ENCODE assay signal across 37 cellular contexts in genomic region chr16:20262248-20262647, GRCh38.
DNase-seq lines count a peak whose midpoint lies in the region; ATAC-seq, FAIRE-seq and TF ChIP-seq lines count a peak whose summit lies in the region.
"Had no signal": no experiment of that assay in that cellular context is flagged by ENCODE, and none has a peak within 500 bp of the region (broad histone marks: within the 10 kb centered on the region; RNA-seq: fewer than 3 reads in every experiment).

No MANE protein-coding gene starts in this region.

- no peak overlapping the region for H4K5ac ChIP-seq in H1 (ENCODE audit: insufficient read length, low read depth, low read length)

- no peak overlapping the region for H3K56ac ChIP-seq in H1 (replicated peaks; ENCODE audit: insufficient read length, low read depth, low read length)

- in situ Hi-C loops in HepG2 (cut with HindIII; ENCODE audit: extremely low pct_ligation_motif_present, low pct_unique_long_range_greater_than_20kb) = no loop called here
- in situ Hi-C loops in K562 (cut with MboI) = no loop called here
- in situ Hi-C loops in HAP-1 (cut with MboI; ENCODE audit: low sequenced_read_pairs) = no loop called here

- CTCF ChIA-PET in HepG2 (lab: Yijun Ruan, JAX; ENCODE audit: low intra/inter-chr PET ratio, low total read pairs) = no interaction called here
- CTCF ChIA-PET in K562 (lab: Yijun Ruan, JAX; ENCODE audit: low intra/inter-chr PET ratio) = no interaction called here
- CTCF ChIA-PET in H1 (lab: Charles Lee; ENCODE audit: partially characterized antibody) = interaction anchor here (0.7 to 1.8 kb wide), 6 partner anchors 35 to 282 kb away, joined by 3 to 6 read pairs (median 4); no protein-coding TSS in a partner anchor

- no peaks in the 10 kb centered on the region for H3F3A ChIP-seq in GM23338 (replicated peaks; ENCODE audit: low read depth)

- H3K4me3 Mint-ChIP-seq in GM23338 = no peak overlapping the region
- H3K4me3 Mint-ChIP-seq: B cell; CD14-positive monocyte; CD4-positive, alpha-beta memory T cell; CD4-positive, alpha-beta T cell; CD4-positive, CD25-positive, alpha-beta regulatory T cell; CD8-positive, alpha-beta memory T cell; CD8-positive, alpha-beta T cell had no signal

- H3K27ac ChIP-seq in HepG2 (ENCODE audit: extremely low read length, insufficient read depth, low read length) (no peak overlapping the region), right lobe of liver (no peak overlapping the region), GM23338 (ENCODE audit: low read depth) (no peak overlapping the region), K562 (ENCODE audit: extremely low read depth, low read depth, low read length) (no peak overlapping the region), H1 (ENCODE audit: low read depth, low read length) (no peak overlapping the region)
- H3K27ac ChIP-seq: 22Rv1; A549; BLaER1; BLaER1 treated with 17β-estradiol and CSF1 and Interleukin-3, amounts not matched to agents 10 nM and 100 nM; C4-2B had no signal

- no peaks in the 10 kb centered on the region for H3K9me2 ChIP-seq in GM23338 (ENCODE audit: insufficient read depth)

- 0 out of 2 replicates have a peak overlapping the region, but pooled peaks have one; percentile 86 for H2BK20ac ChIP-seq in H1 (ENCODE audit: low read length)

- no peak for FAIRE-seq in HepG2 (lab: Jason Lieb, UNC)
- FAIRE-seq in K562 (lab: Jason Lieb, UNC) = no peak
- no peak for FAIRE-seq in H1 (lab: Jason Lieb, UNC)
- FAIRE-seq: A204.1, A549, D721Med had no signal

- H3K23ac ChIP-seq in H1 (ENCODE audit: insufficient read length) = no peak overlapping the region

- H4K8ac ChIP-seq in H1 (ENCODE audit: extremely low read depth, insufficient read depth, low read length) = no peak overlapping the region

- ATAC-seq in HepG2 (no peak), right lobe of liver (no peak), GM23338 (no peak), K562 (no peak), HG02852 (IDR thresholded peaks at IDR 0.05; ENCODE audit: unreplicated experiment) (no peak), GM21825 (IDR thresholded peaks at IDR 0.05; ENCODE audit: unreplicated experiment) (no peak)
- ATAC-seq: A549; CD8-positive, alpha-beta T cell had no signal

- H2BK15ac ChIP-seq in H1 (ENCODE audit: low read length) = no peak overlapping the region

- H3K4me1 Mint-ChIP-seq in GM23338 = peaks cover 22% of the 10 kb centered on the region
- H3K4me1 Mint-ChIP-seq: B cell; CD4-positive, alpha-beta memory T cell; CD4-positive, CD25-positive, alpha-beta regulatory T cell; CD8-positive, alpha-beta memory T cell had no signal

- DNase-seq in HepG2 (ENCODE audit: low spot score) = no peak
- DNase-seq in right lobe of liver = no peak
- DNase-seq in GM23338 (ENCODE audit: low spot score) = no peak
- no peak for DNase-seq in K562 (ENCODE audit: extremely low read depth in 1 of 4, low spot score in 3 of 4)
- DNase-seq in H1 (ENCODE audit: low read depth in 1 of 2, low spot score in 2 of 2) = no peak
- DNase-seq in HAP-1 (ENCODE audit: low spot score in 2 of 2) = no peak
- DNase-seq: 8988T; ACHN; AML-193; BE2C; C1 segment of cervical spinal cord; Caco-2; Calu3; CD4-positive, alpha-beta memory T cell; CD4-positive, alpha-beta T cell; CD4-positive, CD25-positive, alpha-beta regulatory T cell; CD8-positive, alpha-beta memory T cell; CD8-positive, alpha-beta T cell; COR-L47; DMS 273 treated with DMSO at 0.1 percent for 48 hours; DMS153; DMS53; DMS79; DMS79 treated with DMSO at 0.1 percent for 48 hours; DND-41; EL had no signal

- no peaks in the 10 kb centered on the region for H3K79me1 ChIP-seq in H1 (ENCODE audit: low read depth, low read length)

- H2BK5ac ChIP-seq in H1 (ENCODE audit: low read depth, low read length) = no peak overlapping the region

- H3K14ac ChIP-seq in H1 (ENCODE audit: insufficient read length) = no peak overlapping the region

- peaks cover 0 to 16% of the 10 kb centered on the region in 2 experiments; a peak in 2 of 5 replicates for H3K27me3 ChIP-seq in HepG2 (ENCODE audit: control insufficient read depth in 1 of 2, insufficient read depth in 2 of 2, low read length in 2 of 2)
- H3K27me3 ChIP-seq in right lobe of liver = no peaks in the 10 kb centered on the region
- no peaks in the 10 kb centered on the region for H3K27me3 ChIP-seq in GM23338 (ENCODE audit: insufficient read depth)
- H3K27me3 ChIP-seq in K562 (ENCODE audit: control insufficient read depth in 2 of 2, insufficient read depth in 2 of 2, low read length in 2 of 2) = peaks cover 0 to 21% of the 10 kb centered on the region in 2 experiments; a peak in 4 of 5 replicates
- no peaks in the 10 kb centered on the region for H3K27me3 ChIP-seq in H1 (replicated peaks in 1 of 4; ENCODE audit: control insufficient read depth in 3 of 4, extremely low read depth in 1 of 4, insufficient read depth in 3 of 4, low read length in 3 of 4)
- no peaks in the 10 kb centered on the region for H3K27me3 ChIP-seq in HAP-1 (ENCODE audit: low read depth)
- H3K27me3 ChIP-seq: BE2C; BLaER1; BLaER1 treated with 17β-estradiol and CSF1 and Interleukin-3, amounts not matched to agents 10 nM and 100 nM had no signal

- no peaks in the 10 kb centered on the region for H3K4me1 ChIP-seq in HepG2 (ENCODE audit: insufficient read depth, low read length)
- no peaks in the 10 kb centered on the region for H3K4me1 ChIP-seq in right lobe of liver
- H3K4me1 ChIP-seq in GM23338 (ENCODE audit: insufficient read depth) = peaks cover 10% of the 10 kb centered on the region; the same call in 1 of the 2 replicates
- H3K4me1 ChIP-seq in K562 (replicated peaks in 1 of 2; ENCODE audit: control insufficient read depth in 2 of 2, insufficient read depth in 2 of 2, low read length in 2 of 2) = no peaks in the 10 kb centered on the region
- H3K4me1 ChIP-seq in H1 (replicated peaks in 1 of 4; ENCODE audit: control insufficient read depth in 3 of 4, insufficient read depth in 4 of 4, low read length in 3 of 4) = peaks cover 0 to 7% (median 3%) of the 10 kb centered on the region in 4 experiments; a peak in 4 of 7 replicates
- H3K4me1 ChIP-seq in HAP-1 = no peaks in the 10 kb centered on the region
- H3K4me1 ChIP-seq: A549, BE2C, BLaER1, Caco-2 had no signal

- H3K4me3 ChIP-seq in HepG2 (replicated peaks in 1 of 3; ENCODE audit: insufficient read depth in 1 of 3, low read depth in 2 of 3, low read length in 3 of 3) (no peak overlapping the region), right lobe of liver (no peak overlapping the region), GM23338 (no peak overlapping the region), K562 (no peak overlapping the region), H1 (ENCODE audit: extremely low read depth in 1 of 4, insufficient read depth in 2 of 4, low read depth in 3 of 4, low read length in 4 of 4) (no peak overlapping the region), HAP-1 (no peak overlapping the region)
- H3K4me3 ChIP-seq: A549; BLaER1; BLaER1 treated with 17β-estradiol and CSF1 and Interleukin-3, amounts not matched to agents 10 nM and 100 nM had no signal

- no peak for TF ChIP-seq EP300 in HepG2 (IDR thresholded peaks at IDR 0.05; ENCODE audit: low read depth in 2 of 2, low read length in 2 of 2)
- TF ChIP-seq EP300 in HepG2 (CRISPR knock-in tag; IDR thresholded peaks at IDR 0.05; ENCODE audit: borderline replicate concordance) = no peak
- TF ChIP-seq EP300 in K562 (IDR thresholded peaks at IDR 0.05; ENCODE audit: low read length) = no peak
- TF ChIP-seq EP300 in H1 (IDR thresholded peaks at IDR 0.05; ENCODE audit: borderline replicate concordance in 1 of 2, low read depth in 2 of 2, low read length in 2 of 2) = no peak

- H3K27me3 Mint-ChIP-seq in GM23338 (ENCODE audit: insufficient read depth, low read depth, poor library complexity) = peaks cover 2% of the 10 kb centered on the region
- H3K27me3 Mint-ChIP-seq: CD4-positive, CD25-positive, alpha-beta regulatory T cell had no signal

- no peaks in the 10 kb centered on the region for H3K23me2 ChIP-seq in H1 (ENCODE audit: low read depth, low read length)

- H4K20me1 ChIP-seq in HepG2 (ENCODE audit: insufficient read depth, low read length) (no peaks in the 10 kb centered on the region), GM23338 (replicated peaks; ENCODE audit: insufficient read depth) (no peaks in the 10 kb centered on the region), K562 (replicated peaks; ENCODE audit: control insufficient read depth, insufficient read depth, low read length) (no peaks in the 10 kb centered on the region), H1 (replicated peaks in 1 of 2; ENCODE audit: control insufficient read depth in 1 of 2, insufficient read depth in 2 of 2, low read length in 2 of 2) (no peaks in the 10 kb centered on the region)
- H4K20me1 ChIP-seq: BLaER1; BLaER1 treated with 17β-estradiol and CSF1 and Interleukin-3, amounts not matched to agents 10 nM and 100 nM had no signal

- WGBS in HepG2 (ENCODE audit: low lambda C conversion rate) = 30% methylated on average over 9 of the region's 9 CpGs
- WGBS in right lobe of liver (ENCODE audit: insufficient coverage, low coverage, low lambda C conversion rate, missing lambda C conversion rate) = 82% methylated on average over 4 of the region's 9 CpGs
- under 1% methylated on average over 9 of the region's 9 CpGs for WGBS in K562 (ENCODE audit: insufficient coverage, low coverage, missing lambda C conversion rate)
- 94% methylated on average over 9 of the region's 9 CpGs; no CpG with 5 or more reads in 1 of the 2 experiments for WGBS in H1 (ENCODE audit: extremely low coverage in 1 of 2, insufficient coverage in 1 of 2, insufficient read length in 1 of 2, insufficient replicate concordance in 2 of 2, low coverage in 1 of 2, low lambda C conversion rate in 2 of 2, missing lambda C conversion rate in 1 of 2), 2 experiments

- no peak overlapping the region for H2AFZ ChIP-seq in HepG2 (ENCODE audit: low read length)
- H2AFZ ChIP-seq in GM23338 = no peak overlapping the region
- H2AFZ ChIP-seq in K562 (ENCODE audit: low read depth, low read length) = no peak overlapping the region
- peak overlapping the region; percentile 5; the same call in 1 of the 2 replicates for H2AFZ ChIP-seq in H1 (ENCODE audit: low read length)

- no peak overlapping the region for H3K18ac ChIP-seq in H1 (ENCODE audit: extremely low read depth, low read length)

- POLR2A ChIA-PET in HepG2 (lab: Yijun Ruan, JAX) = no interaction called here
- POLR2A ChIA-PET in K562 (lab: Yijun Ruan, JAX) = no interaction called here
- POLR2A ChIA-PET in H1 (lab: Charles Lee; ENCODE audit: partially characterized antibody) = no interaction called here

- peak overlapping the region; percentile 22; the same call in 1 of the 2 replicates for H3K27ac Mint-ChIP-seq in GM23338
- H3K27ac Mint-ChIP-seq: B cell; CD14-positive monocyte; CD4-positive, alpha-beta memory T cell; CD4-positive, alpha-beta T cell; CD4-positive, CD25-positive, alpha-beta regulatory T cell; CD8-positive, alpha-beta memory T cell; CD8-positive, alpha-beta T cell had no signal

- TF ChIP-seq RAD21 in HepG2 (CRISPR knock-in tag; IDR thresholded peaks at IDR 0.05) (no peak), K562 (CRISPR knock-in tag; conservative IDR thresholded peaks at IDR 0.05 in 1 of 2, IDR thresholded peaks at IDR 0.05 in 1 of 2) (no peak), H1 (IDR thresholded peaks at IDR 0.05 in 1 of 2, conservative IDR thresholded peaks at IDR 0.05 in 1 of 2; ENCODE audit: low read depth in 2 of 2, low read length in 2 of 2) (no peak)

- H3K4ac ChIP-seq in H1 (replicated peaks; ENCODE audit: insufficient read length, low read depth, low read length) = no peak overlapping the region

- H2BK120ac ChIP-seq in H1 (replicated peaks; ENCODE audit: low read depth, low read length) = no peak overlapping the region

- H3K36me3 ChIP-seq in HepG2 (replicated peaks in 1 of 2; ENCODE audit: control insufficient read depth in 1 of 2, insufficient read depth in 2 of 2, low read length in 2 of 2) (no peaks in the 10 kb centered on the region), right lobe of liver (no peaks in the 10 kb centered on the region), GM23338 (ENCODE audit: insufficient read depth) (no peaks in the 10 kb centered on the region), K562 (ENCODE audit: control insufficient read depth, insufficient read depth, low read length) (no peaks in the 10 kb centered on the region), H1 (ENCODE audit: control insufficient read depth in 2 of 4, insufficient read depth in 4 of 4, low read length in 3 of 4) (no peaks in the 10 kb centered on the region), HAP-1 (replicated peaks) (no peaks in the 10 kb centered on the region)
- H3K36me3 ChIP-seq: BE2C; BLaER1; BLaER1 treated with 17β-estradiol and CSF1 and Interleukin-3, amounts not matched to agents 10 nM and 100 nM had no signal

- TF ChIP-seq CTCF in HepG2 (CRISPR knock-in tag; IDR thresholded peaks at IDR 0.05) = no peak
- no peak for TF ChIP-seq CTCF in right lobe of liver (IDR thresholded peaks at IDR 0.05)
- no peak for TF ChIP-seq CTCF in GM23338 (conservative IDR thresholded peaks at IDR 0.05; ENCODE audit: low read depth in 2 of 2)
- TF ChIP-seq CTCF in K562 (IDR thresholded peaks at IDR 0.05 in 2 of 3, conservative IDR thresholded peaks at IDR 0.05 in 1 of 3; ENCODE audit: insufficient read depth in 2 of 3, low read depth in 1 of 3, low read length in 3 of 3) = no peak
- no peak for TF ChIP-seq CTCF in H1 (IDR thresholded peaks at IDR 0.05; ENCODE audit: control extremely low read depth in 1 of 3, insufficient read depth in 1 of 3, low read depth in 1 of 3, low read length in 3 of 3)

- intact Hi-C loops in HepG2 (cut with micrococcal nuclease; ENCODE audit: unreplicated experiment) (no loop called here), right lobe of liver (cut with DNase I) (no loop called here), K562 (cut with micrococcal nuclease) (no loop called here)

- H3K9ac ChIP-seq in HepG2 (ENCODE audit: insufficient read depth, low read depth, low read length) (no peak overlapping the region), K562 (ENCODE audit: insufficient read depth in 1 of 2, low read depth in 2 of 2, low read length in 2 of 2) (no peak overlapping the region), H1 (replicated peaks in 1 of 4; ENCODE audit: extremely low read depth in 1 of 4, low read depth in 3 of 4, low read length in 3 of 4) (no peak overlapping the region)
- H3K9ac ChIP-seq: BLaER1; BLaER1 treated with 17β-estradiol and CSF1 and Interleukin-3, amounts not matched to agents 10 nM and 100 nM had no signal

- H3K9me1 ChIP-seq in K562 (ENCODE audit: control insufficient read depth, insufficient read depth, low read length) = no peaks in the 10 kb centered on the region

- H3K4me2 ChIP-seq in HepG2 (ENCODE audit: low read depth, low read length) = no peak overlapping the region
- H3K4me2 ChIP-seq in GM23338 = no peak overlapping the region
- no peak overlapping the region for H3K4me2 ChIP-seq in K562 (ENCODE audit: insufficient read depth, low read length)
- no peak overlapping the region for H3K4me2 ChIP-seq in H1 (ENCODE audit: insufficient read depth in 1 of 2, low read depth in 2 of 2, low read length in 2 of 2)
- H3K4me2 ChIP-seq: A549; BLaER1; BLaER1 treated with 17β-estradiol and CSF1 and Interleukin-3, amounts not matched to agents 10 nM and 100 nM had no signal

- H3K9me3 ChIP-seq in HepG2 (ENCODE audit: low read length) (no peaks in the 10 kb centered on the region), right lobe of liver (no peaks in the 10 kb centered on the region), K562 (replicated peaks; ENCODE audit: control insufficient read depth, insufficient read depth, low read depth, low read length) (no peaks in the 10 kb centered on the region), H1 (ENCODE audit: insufficient read depth in 2 of 2, low read depth in 1 of 2, low read length in 1 of 2) (peaks cover 2 to 3% of the 10 kb centered on the region in 2 experiments; a peak in 1 of 4 replicates), HAP-1 (no peaks in the 10 kb centered on the region)
- H3K9me3 ChIP-seq: A549, BE2C, Caco-2 had no signal

- H2AK5ac ChIP-seq in H1 (ENCODE audit: low read depth, low read length) = no peak overlapping the region

- no peaks in the 10 kb centered on the region; the same call in 2 of the 3 replicates for H3K36me3 Mint-ChIP-seq in GM23338 (ENCODE audit: low read depth)
- H3K36me3 Mint-ChIP-seq: CD14-positive monocyte; CD4-positive, alpha-beta memory T cell; CD4-positive, CD25-positive, alpha-beta regulatory T cell; CD8-positive, alpha-beta memory T cell; CD8-positive, alpha-beta T cell had no signal

- no TSS peak for BruUV-seq in HepG2 (replicated peaks; lab: Mats Ljungman, UMichigan)
- no TSS peak for BruUV-seq in K562 (replicated peaks; lab: Mats Ljungman, UMichigan)

- H3K79me2 ChIP-seq in HepG2 (ENCODE audit: insufficient read depth, low read length) = no peaks in the 10 kb centered on the region
- H3K79me2 ChIP-seq in GM23338 (replicated peaks; ENCODE audit: insufficient read depth) = no peaks in the 10 kb centered on the region
- no peaks in the 10 kb centered on the region for H3K79me2 ChIP-seq in K562 (ENCODE audit: control insufficient read depth, insufficient read depth, low read length)
- no peaks in the 10 kb centered on the region for H3K79me2 ChIP-seq in H1 (ENCODE audit: control insufficient read depth in 1 of 2, insufficient read depth in 2 of 2, low read length in 2 of 2)

- H3K9me3 Mint-ChIP-seq in GM23338 = peaks cover 8% of the 10 kb centered on the region; the same call in 2 of the 3 replicates
- H3K9me3 Mint-ChIP-seq: CD4-positive, alpha-beta T cell had no signal

- H4K91ac ChIP-seq in H1 (replicated peaks; ENCODE audit: insufficient read length, low read length) = no peak overlapping the region

- no peak overlapping the region for H2BK12ac ChIP-seq in H1 (ENCODE audit: low read depth, low read length)

- TF ChIP-seq POLR2A in HepG2 (IDR thresholded peaks at IDR 0.05; ENCODE audit: insufficient read depth in 1 of 2, low read depth in 2 of 2, low read length in 2 of 2) (no peak), right lobe of liver (IDR thresholded peaks at IDR 0.05) (no peak), K562 (conservative IDR thresholded peaks at IDR 0.05) (no peak), H1 (IDR thresholded peaks at IDR 0.05; ENCODE audit: control extremely low read depth in 1 of 2, low read depth in 2 of 2, low read length in 2 of 2) (no peak)
